Comparison of ENCODE assay signal across 31 cellular contexts in genomic region chr22:21701384-21701971, GRCh38. TPM values are rescaled to one million over a fixed set of nuclear protein-coding genes. Genes with fewer than 3 reads are reported as not detected.
DNase-seq lines count a peak whose midpoint lies in the region; ATAC-seq, FAIRE-seq and TF ChIP-seq lines count a peak whose summit lies in the region.
"Had no signal": no experiment of that assay in that cellular context is flagged by ENCODE, and none has a peak within 500 bp of the region (broad histone marks: within the 10 kb centered on the region; RNA-seq: fewer than 3 reads in every experiment).

No MANE protein-coding gene starts in this region.

- H3K27me3 ChIP-seq in K562 (ENCODE audit: control insufficient read depth in 2 of 2, insufficient read depth in 2 of 2, low read length in 2 of 2) = peaks cover 39 to 47% of the 10 kb centered on the region in 2 experiments
- no peaks in the 10 kb centered on the region for H3K27me3 ChIP-seq in naive thymus-derived CD4-positive, alpha-beta T cell (ENCODE audit: control insufficient read depth in 2 of 2, insufficient read depth in 2 of 2, low read length in 2 of 2)
- no peaks in the 10 kb centered on the region for H3K27me3 ChIP-seq in upper lobe of right lung
- H3K27me3 ChIP-seq in gastroesophageal sphincter = no peaks in the 10 kb centered on the region
- H3K27me3 ChIP-seq: testis, uterus had no signal

- H3K4me1 Mint-ChIP-seq in natural killer cell = peaks cover 6 to 16% of the 10 kb centered on the region in 2 donors
- peaks cover 0 to 8% of the 10 kb centered on the region in 2 donors for H3K4me1 Mint-ChIP-seq in natural killer cell treated with Interleukin-12 subunit alpha and Interleukin-12 subunit beta and Interleukin-15 and Interleukin-18, amount 100 ng/mL, for 72 hours (ENCODE audit: low read depth in 2 of 2)
- peaks cover 0 to 9% (median 0%) of the 10 kb centered on the region in 7 donors for H3K4me1 Mint-ChIP-seq in naive thymus-derived CD4-positive, alpha-beta T cell
- H3K4me1 Mint-ChIP-seq: activated naive CD4-positive, alpha-beta T cell treated with anti-CD3 and anti-CD28 coated beads, Interleukin-2, amount 10 ng/mL, durations not matched to agents 7 days and 5 days had no signal

- 44% methylated on average over 7 of the region's 7 CpGs for WGBS in K562 (ENCODE audit: insufficient coverage, low coverage, missing lambda C conversion rate)
- 86 to 90% methylated on average over 6 to 7 of the region's 7 CpGs for WGBS in gastroesophageal sphincter (ENCODE audit: low coverage in 1 of 2), 2 donors

- ATAC-seq in natural killer cell = no peak
- ATAC-seq in natural killer cell treated with Interleukin-12 subunit alpha and Interleukin-12 subunit beta and Interleukin-15 and Interleukin-18, amount 100 ng/mL, for 72 hours = no peak
- ATAC-seq in K562 = peak; percentile 3; the same call in 2 of the 3 replicates
- ATAC-seq in naive thymus-derived CD4-positive, alpha-beta T cell = no peak
- peak; percentile 49 for ATAC-seq in upper lobe of right lung
- ATAC-seq in gastroesophageal sphincter = no peak
- ATAC-seq: left ventricle myocardium superior, Right ventricle myocardium inferior, SK-N-SH treated with all-trans-retinoic acid at 6 μM for 48 hours had no signal

- CTCF ChIA-PET in K562 (lab: Yijun Ruan, JAX; ENCODE audit: low intra/inter-chr PET ratio) = no interaction called here
- CTCF ChIA-PET in naive thymus-derived CD4-positive, alpha-beta T cell (lab: Charles Lee) = no interaction called here

- H3K4me3 ChIP-seq in K562 (no peak overlapping the region), upper lobe of right lung (no peak overlapping the region), gastroesophageal sphincter (no peak overlapping the region)
- no peak overlapping the region for H3K4me3 ChIP-seq in naive thymus-derived CD4-positive, alpha-beta T cell (ENCODE audit: low read length)
- H3K4me3 ChIP-seq: coronary artery, GM23248, PC-9, testis, uterus had no signal

- H3K36me3 Mint-ChIP-seq in natural killer cell = no peaks in the 10 kb centered on the region
- H3K36me3 Mint-ChIP-seq in natural killer cell treated with Interleukin-12 subunit alpha and Interleukin-12 subunit beta and Interleukin-15 and Interleukin-18, amount 100 ng/mL, for 72 hours = no peaks in the 10 kb centered on the region
- peaks cover 0 to 7% (median 3%) of the 10 kb centered on the region in 5 donors for H3K36me3 Mint-ChIP-seq in naive thymus-derived CD4-positive, alpha-beta T cell

- POLR2A ChIA-PET in K562 (lab: Yijun Ruan, JAX) = interaction anchor here (0.5 to 8.8 kb wide), 22 partner anchors 7 to 261 kb away, joined by 3 to 111 read pairs (median 5); partner anchors contain the start of genes PPIL2, SDF2L1 and YPEL1
- POLR2A ChIA-PET in naive thymus-derived CD4-positive, alpha-beta T cell (lab: Charles Lee) = no interaction called here

- TF ChIP-seq CTCF in natural killer cell (IDR thresholded peaks at IDR 0.05) = no peak
- no peak; a peak in 1 of 6 replicates for TF ChIP-seq CTCF in K562 (IDR thresholded peaks at IDR 0.05 in 2 of 3, conservative IDR thresholded peaks at IDR 0.05 in 1 of 3; ENCODE audit: insufficient read depth in 2 of 3, low read depth in 1 of 3, low read length in 3 of 3)
- no peak for TF ChIP-seq CTCF in upper lobe of right lung (IDR thresholded peaks at IDR 0.05)
- no peak for TF ChIP-seq CTCF in gastroesophageal sphincter (IDR thresholded peaks at IDR 0.05)

- H4K20me1 ChIP-seq in K562 (replicated peaks; ENCODE audit: control insufficient read depth, insufficient read depth, low read length) = peaks cover 44% of the 10 kb centered on the region

- H3K36me3 ChIP-seq in K562 (ENCODE audit: control insufficient read depth, insufficient read depth, low read length) = peaks cover 15% of the 10 kb centered on the region; the same call in 2 of the 3 replicates
- H3K36me3 ChIP-seq in naive thymus-derived CD4-positive, alpha-beta T cell (ENCODE audit: control insufficient read depth in 2 of 3, insufficient read depth in 3 of 3, low read length in 3 of 3) = peaks cover 0 to 18% (median 0%) of the 10 kb centered on the region in 3 experiments
- H3K36me3 ChIP-seq in upper lobe of right lung = peaks cover 35% of the 10 kb centered on the region
- H3K36me3 ChIP-seq in gastroesophageal sphincter = peaks cover 0 to 57% of the 10 kb centered on the region in 2 donors
- H3K36me3 ChIP-seq: uterus had no signal

- no peak for TF ChIP-seq RAD21 in K562 (CRISPR knock-in tag; conservative IDR thresholded peaks at IDR 0.05 in 1 of 2, IDR thresholded peaks at IDR 0.05 in 1 of 2)

- H3K27me3 Mint-ChIP-seq in natural killer cell (ENCODE audit: low read depth in 2 of 2) = no peaks in the 10 kb centered on the region
- H3K27me3 Mint-ChIP-seq in natural killer cell treated with Interleukin-12 subunit alpha and Interleukin-12 subunit beta and Interleukin-15 and Interleukin-18, amount 100 ng/mL, for 72 hours = no peaks in the 10 kb centered on the region
- H3K27me3 Mint-ChIP-seq in naive thymus-derived CD4-positive, alpha-beta T cell = no peaks in the 10 kb centered on the region
- H3K27me3 Mint-ChIP-seq: activated naive CD4-positive, alpha-beta T cell treated with anti-CD3 and anti-CD28 coated beads, Interleukin-2, amount 10 ng/mL, durations not matched to agents 7 days and 5 days had no signal

- TF ChIP-seq EP300 in K562 (IDR thresholded peaks at IDR 0.05; ENCODE audit: low read length) = no peak
- TF ChIP-seq EP300 in gastroesophageal sphincter (IDR thresholded peaks at IDR 0.05) = no peak

- H3K9me3 Mint-ChIP-seq in natural killer cell = no peaks in the 10 kb centered on the region
- no peaks in the 10 kb centered on the region for H3K9me3 Mint-ChIP-seq in natural killer cell treated with Interleukin-12 subunit alpha and Interleukin-12 subunit beta and Interleukin-15 and Interleukin-18, amount 100 ng/mL, for 72 hours
- H3K9me3 Mint-ChIP-seq in naive thymus-derived CD4-positive, alpha-beta T cell = peaks cover 0 to 2% (median 0%) of the 10 kb centered on the region in 11 donors
- H3K9me3 Mint-ChIP-seq: activated naive CD4-positive, alpha-beta T cell treated with anti-CD3 and anti-CD28 coated beads, Interleukin-2, amount 10 ng/mL, durations not matched to agents 7 days and 5 days; activated T-helper 1 cell treated with anti-CD3 and anti-CD28 coated beads, Interleukin-12 subunit alpha, Interleukin-12 subunit beta, Interleukin-2, Interleukin-4 antibody, amounts not matched to agents 30 ng/mL and 10 ng/mL and 1 ng/mL, durations not matched to agents 14 hours and 24 hours and 36 hours; HFFc6; T-helper 1 cell treated with Interleukin-12 subunit alpha and Interleukin-12 subunit beta and Interleukin-4 antibody, amounts not matched to agents 30 μg/mL and 1 μg/mL, for 36 hours had no signal

- no TSS peak for BruUV-seq in K562 (replicated peaks; lab: Mats Ljungman, UMichigan)

- intact Hi-C loops in natural killer cell (cut with micrococcal nuclease) = no loop called here
- intact Hi-C loops in K562 (cut with micrococcal nuclease) = loop anchor here (2.0 kb wide), 1 partner anchor 35 kb away; the partner anchor contains the start of gene PPIL2
- intact Hi-C loops in naive thymus-derived CD4-positive, alpha-beta T cell (cut with micrococcal nuclease) = no loop called here
- intact Hi-C loops in upper lobe of right lung (cut with DNase I) = no loop called here

- no peaks in the 10 kb centered on the region for H3K9me3 ChIP-seq in K562 (replicated peaks; ENCODE audit: control insufficient read depth, insufficient read depth, low read depth, low read length)
- H3K9me3 ChIP-seq in naive thymus-derived CD4-positive, alpha-beta T cell (ENCODE audit: control insufficient read depth in 2 of 3, low read length in 3 of 3) = no peaks in the 10 kb centered on the region
- no peaks in the 10 kb centered on the region for H3K9me3 ChIP-seq in upper lobe of right lung
- no peaks in the 10 kb centered on the region for H3K9me3 ChIP-seq in gastroesophageal sphincter
- H3K9me3 ChIP-seq: testis, uterus had no signal

- no peak for TF ChIP-seq POLR2A in K562 (conservative IDR thresholded peaks at IDR 0.05)
- TF ChIP-seq POLR2A in gastroesophageal sphincter (IDR thresholded peaks at IDR 0.05) = no peak

- H3K4me3 Mint-ChIP-seq in natural killer cell = no peak overlapping the region
- no peak overlapping the region for H3K4me3 Mint-ChIP-seq in natural killer cell treated with Interleukin-12 subunit alpha and Interleukin-12 subunit beta and Interleukin-15 and Interleukin-18, amount 100 ng/mL, for 72 hours
- H3K4me3 Mint-ChIP-seq in naive thymus-derived CD4-positive, alpha-beta T cell = no peak overlapping the region
- H3K4me3 Mint-ChIP-seq: activated naive CD4-positive, alpha-beta T cell treated with anti-CD3 and anti-CD28 coated beads, Interleukin-2, amount 10 ng/mL, durations not matched to agents 7 days and 5 days; activated T-helper 1 cell treated with anti-CD3 and anti-CD28 coated beads, Interleukin-12 subunit alpha, Interleukin-12 subunit beta, Interleukin-2, Interleukin-4 antibody, amounts not matched to agents 30 ng/mL and 10 ng/mL and 1 ng/mL, durations not matched to agents 14 hours and 24 hours and 36 hours; HFFc6; T-helper 1 cell treated with Interleukin-12 subunit alpha and Interleukin-12 subunit beta and Interleukin-4 antibody, amounts not matched to agents 30 μg/mL and 1 μg/mL, for 36 hours had no signal

- peaks cover 9 to 35% of the 10 kb centered on the region in 2 experiments; a peak in 4 of 5 replicates for H3K4me1 ChIP-seq in K562 (replicated peaks in 1 of 2; ENCODE audit: control insufficient read depth in 2 of 2, insufficient read depth in 2 of 2, low read length in 2 of 2)
- H3K4me1 ChIP-seq in naive thymus-derived CD4-positive, alpha-beta T cell (ENCODE audit: control insufficient read depth in 2 of 2, insufficient read depth in 2 of 2, low read length in 2 of 2) = no peaks in the 10 kb centered on the region
- peaks cover 10% of the 10 kb centered on the region for H3K4me1 ChIP-seq in upper lobe of right lung
- H3K4me1 ChIP-seq in gastroesophageal sphincter = peaks cover 2 to 39% (median 13%) of the 10 kb centered on the region in 3 donors

- DNase-seq in natural killer cell (no peak), K562 (ENCODE audit: extremely low read depth in 1 of 4, low spot score in 3 of 4) (peak in 1 of 4 experiments; percentile 58), upper lobe of right lung (no peak), Ammon's horn (ENCODE audit: low spot score) (no peak), NCI-H526 treated with DMSO at 0.1 percent for 48 hours (lab: John Stamatoyannopoulos, UW) (no peak)
- DNase-seq in natural killer cell treated with Interleukin-12 subunit alpha and Interleukin-12 subunit beta and Interleukin-15 and Interleukin-18, amount 100 ng/mL, for 72 hours (ENCODE audit: low spot score) = no peak
- DNase-seq in naive thymus-derived CD4-positive, alpha-beta T cell = no peak
- DNase-seq: activated CD4-positive, alpha-beta T cell treated with anti-CD3 and anti-CD28 coated beads, Interleukin-2, amount 50 U/mL, for 48 hours; activated naive CD4-positive, alpha-beta T cell treated with anti-CD3 and anti-CD28 coated beads, Interleukin-2, amount 10 ng/mL, durations not matched to agents 7 days and 5 days; effector memory CD4-positive, alpha-beta T cell; erythroblast; glutamatergic neuron; GM23248; HFFc6; islet precursor cell; left ventricle myocardium superior; NCI-H2107; NCI-H345; occipital lobe; PC-9; stimulated activated naive CD4-positive, alpha-beta T cell treated with Interleukin-2 at 50 U/mL for 16 hours; testis; uterus had no signal

- in situ Hi-C loops in K562 (cut with MboI) = no loop called here

- peak overlapping the region; percentile 1; the same call in 1 of the 2 replicates for H3K4me2 ChIP-seq in K562 (ENCODE audit: insufficient read depth, low read length)
- H3K4me2 ChIP-seq: PC-9 had no signal

- H3K9me1 ChIP-seq in K562 (ENCODE audit: control insufficient read depth, insufficient read depth, low read length) = peaks cover 11% of the 10 kb centered on the region

- no peak overlapping the region for H3K27ac ChIP-seq in K562 (ENCODE audit: extremely low read depth, low read depth, low read length)
- H3K27ac ChIP-seq in naive thymus-derived CD4-positive, alpha-beta T cell (ENCODE audit: low read depth, low read length) = peak overlapping the region; percentile 20
- no peak overlapping the region for H3K27ac ChIP-seq in upper lobe of right lung
- H3K27ac ChIP-seq in gastroesophageal sphincter = no peak overlapping the region
- H3K27ac ChIP-seq: coronary artery, GM23248, PC-9, testis, uterus had no signal

- FAIRE-seq in K562 (lab: Jason Lieb, UNC) = no peak
- FAIRE-seq: A204.1, TTC549 had no signal

- H3K79me2 ChIP-seq in K562 (ENCODE audit: control insufficient read depth, insufficient read depth, low read length) = no peaks in the 10 kb centered on the region

- no peak overlapping the region for H2AFZ ChIP-seq in K562 (ENCODE audit: low read depth, low read length)
- H2AFZ ChIP-seq: GM23248, PC-9 had no signal

- H3K27ac Mint-ChIP-seq in natural killer cell = peak overlapping the region; percentile 56 to 69
- peak overlapping the region in 1 of 2 donors; percentile 15 for H3K27ac Mint-ChIP-seq in natural killer cell treated with Interleukin-12 subunit alpha and Interleukin-12 subunit beta and Interleukin-15 and Interleukin-18, amount 100 ng/mL, for 72 hours
- H3K27ac Mint-ChIP-seq in naive thymus-derived CD4-positive, alpha-beta T cell = peak overlapping the region in 7 of 9 donors; percentile 32 to 82 (median 68)
- H3K27ac Mint-ChIP-seq: activated T-helper 1 cell treated with anti-CD3 and anti-CD28 coated beads, Interleukin-12 subunit alpha, Interleukin-12 subunit beta, Interleukin-2, Interleukin-4 antibody, amounts not matched to agents 30 ng/mL and 10 ng/mL and 1 ng/mL, durations not matched to agents 14 hours and 24 hours and 36 hours; HFFc6; T-helper 1 cell treated with Interleukin-12 subunit alpha and Interleukin-12 subunit beta and Interleukin-4 antibody, amounts not matched to agents 30 μg/mL and 1 μg/mL, for 36 hours had no signal

- no peak overlapping the region for H3K9ac ChIP-seq in K562 (ENCODE audit: insufficient read depth in 1 of 2, low read depth in 2 of 2, low read length in 2 of 2)
- H3K9ac ChIP-seq: GM23248 had no signal

RNA-seq across cellular contexts. Expression of gene YPEL1, which starts 34.1 kb away (rescaled TPM):
- total RNA-seq in natural killer cell = 10 to 100 TPM; 59.9 to 86.3 (median 68.8) TPM
- 10 to 100 TPM; 14.2 to 19.0 TPM for total RNA-seq in natural killer cell treated with Interleukin-12 subunit alpha and Interleukin-12 subunit beta and Interleukin-15 and Interleukin-18, amount 100 ng/mL, for 72 hours
- 4.4 and 6.2 TPM in 2 replicates for total RNA-seq in K562 (2011; cell fraction: chromatin; rRNA removed; ENCODE audit: low replicate concordance)
- total RNA-seq in K562 (2011; cell fraction: nucleolus; rRNA removed) = 3.0 TPM in 2 replicates
- total RNA-seq in K562 (2011; cell fraction: nucleoplasm; rRNA removed) = 4.6 and 4.7 TPM in 2 replicates
- 0.18 and 0.49 TPM in 2 replicates for total RNA-seq in K562 (2014; rRNA removed)
- 0.41 and 0.47 TPM in 2 replicates for total RNA-seq in K562 (2014; rRNA removed; fragmentation: Illumina TruSeq; extraction: Trizol)
- 0.15 and 0.25 TPM in 2 replicates for total RNA-seq in K562 (2015; rRNA removed; fragmentation: Illumina TruSeq; extraction: Trizol)
- 0.53 and 0.54 TPM in 2 replicates for total RNA-seq in K562 (2021)
- polyA plus RNA-seq in K562 (2011; rRNA removed) = 2.2 and 2.4 TPM in 2 replicates
- 0.63 and 1.4 TPM in 2 replicates for polyA plus RNA-seq in K562 (2011; cell fraction: cytosol; rRNA removed)
- polyA plus RNA-seq in K562 (2011; cell fraction: nucleus; rRNA removed) = 1.9 and 2.6 TPM in 2 replicates
- 0.59 and 4.0 TPM in 2 replicates for polyA plus RNA-seq in K562 (2012)
- 0.46 TPM in 2 replicates for polyA plus RNA-seq in K562 (2014; fragmentation: Illumina TruSeq; extraction: Trizol)
- under 1 TPM; 0.07 to 0.10 TPM for polyA plus RNA-seq in K562 (2014; fragmentation: Nextera tagmentation; extraction: Ambion mirVana)
- 0.36 and 1.7 TPM in 2 replicates for polyA plus RNA-seq in K562 (2014; rRNA removed)
- 1.4 and 3.0 TPM in 2 replicates for polyA minus RNA-seq in K562 (2011; rRNA and poly(A)+ RNA removed)
- 0.46 and 0.67 TPM in 2 replicates for polyA minus RNA-seq in K562 (2011; cell fraction: cytosol; rRNA and poly(A)+ RNA removed)
- 0.67 and 1.00 TPM in 2 replicates for polyA minus RNA-seq in K562 (2011; cell fraction: nucleus; rRNA and poly(A)+ RNA removed)
- 1 to 10 TPM; 2.5 to 9.5 (median 3.6) TPM for total RNA-seq in naive thymus-derived CD4-positive, alpha-beta T cell
- polyA plus RNA-seq in naive thymus-derived CD4-positive, alpha-beta T cell = 1 to 10 TPM; 1.5 TPM
- total RNA-seq in upper lobe of right lung = 6.7 TPM
- 10 to 100 TPM; 11.6 to 23.1 (median 15.8) TPM for total RNA-seq in gastroesophageal sphincter

RNA-seq across cellular contexts. Expression of gene PPIL2, which starts 35.7 kb away (rescaled TPM):
- total RNA-seq in natural killer cell = 100 to 1,000 TPM; 101 to 127 (median 124) TPM
- 10 to 100 TPM; 50.4 to 62.9 TPM for total RNA-seq in natural killer cell treated with Interleukin-12 subunit alpha and Interleukin-12 subunit beta and Interleukin-15 and Interleukin-18, amount 100 ng/mL, for 72 hours
- 1,132 and 1,539 TPM in 2 replicates for total RNA-seq in K562 (2011; cell fraction: chromatin; rRNA removed; ENCODE audit: low replicate concordance)
- total RNA-seq in K562 (2011; cell fraction: nucleolus; rRNA removed) = 736 and 826 TPM in 2 replicates
- total RNA-seq in K562 (2011; cell fraction: nucleoplasm; rRNA removed) = 718 and 814 TPM in 2 replicates
- total RNA-seq in K562 (2014; rRNA removed) = 174 and 195 TPM in 2 replicates
- 104 and 115 TPM in 2 replicates for total RNA-seq in K562 (2014; rRNA removed; fragmentation: Illumina TruSeq; extraction: Trizol)
- 170 and 172 TPM in 2 replicates for total RNA-seq in K562 (2015; rRNA removed; fragmentation: Illumina TruSeq; extraction: Trizol)
- 251 and 267 TPM in 2 replicates for total RNA-seq in K562 (2021)
- 193 and 247 TPM in 2 replicates for polyA plus RNA-seq in K562 (2011; rRNA removed)
- polyA plus RNA-seq in K562 (2011; cell fraction: cytosol; rRNA removed) = 143 and 211 TPM in 2 replicates
- polyA plus RNA-seq in K562 (2011; cell fraction: nucleus; rRNA removed) = 801 and 951 TPM in 2 replicates
- polyA plus RNA-seq in K562 (2012) = 185 and 193 TPM in 2 replicates
- 250 and 261 TPM in 2 replicates for polyA plus RNA-seq in K562 (2014; fragmentation: Illumina TruSeq; extraction: Trizol)
- polyA plus RNA-seq in K562 (2014; fragmentation: Nextera tagmentation; extraction: Ambion mirVana) = 10 to 100 TPM; 13.2 to 28.8 TPM
- 268 and 298 TPM in 2 replicates for polyA plus RNA-seq in K562 (2014; rRNA removed)
- polyA minus RNA-seq in K562 (2011; rRNA and poly(A)+ RNA removed) = 228 and 271 TPM in 2 replicates
- 95.6 and 98.4 TPM in 2 replicates for polyA minus RNA-seq in K562 (2011; cell fraction: cytosol; rRNA and poly(A)+ RNA removed)
- 325 and 509 TPM in 2 replicates for polyA minus RNA-seq in K562 (2011; cell fraction: nucleus; rRNA and poly(A)+ RNA removed)
- total RNA-seq in naive thymus-derived CD4-positive, alpha-beta T cell = 10 to 100 TPM; 69.5 to 81.8 (median 74.7) TPM
- polyA plus RNA-seq in naive thymus-derived CD4-positive, alpha-beta T cell = 10 to 100 TPM; 27.1 to 46.4 TPM
- total RNA-seq in upper lobe of right lung = 40.3 TPM
- total RNA-seq in gastroesophageal sphincter = 10 to 100 TPM; 18.6 to 38.0 (median 22.4) TPM

RNA-seq across cellular contexts. Expression of gene SDF2L1, which starts 59.4 kb away (rescaled TPM):
- total RNA-seq in natural killer cell (10 to 100 TPM; 38.3 to 55.8 (median 40.3) TPM), K562 (2014; rRNA removed) (894 and 989 TPM in 2 replicates), K562 (2014; rRNA removed; fragmentation: Illumina TruSeq; extraction: Trizol) (41.9 and 82.9 TPM in 2 replicates), K562 (2015; rRNA removed; fragmentation: Illumina TruSeq; extraction: Trizol) (135 and 153 TPM in 2 replicates), K562 (2021) (551 and 557 TPM in 2 replicates), upper lobe of right lung (41.3 TPM), gastroesophageal sphincter (10 to 100 TPM; 20.7 to 44.1 (median 30.5) TPM)
- 100 to 1,000 TPM; 102 to 127 TPM for total RNA-seq in natural killer cell treated with Interleukin-12 subunit alpha and Interleukin-12 subunit beta and Interleukin-15 and Interleukin-18, amount 100 ng/mL, for 72 hours
- total RNA-seq in K562 (2011; cell fraction: chromatin; rRNA removed; ENCODE audit: low replicate concordance) = 72.2 and 221 TPM in 2 replicates
- 489 and 555 TPM in 2 replicates for total RNA-seq in K562 (2011; cell fraction: nucleolus; rRNA removed)
- total RNA-seq in K562 (2011; cell fraction: nucleoplasm; rRNA removed) = 263 and 279 TPM in 2 replicates
- polyA plus RNA-seq in K562 (2011; rRNA removed) (124 and 218 TPM in 2 replicates), K562 (2014; fragmentation: Illumina TruSeq; extraction: Trizol) (33.8 and 82.2 TPM in 2 replicates), K562 (2014; fragmentation: Nextera tagmentation; extraction: Ambion mirVana) (10 to 100 TPM; 15.1 to 34.8 TPM), K562 (2014; rRNA removed) (666 and 827 TPM in 2 replicates)
- polyA plus RNA-seq in K562 (2011; cell fraction: cytosol; rRNA removed) = 273 and 603 TPM in 2 replicates
- polyA plus RNA-seq in K562 (2011; cell fraction: nucleus; rRNA removed) = 110 and 123 TPM in 2 replicates
- polyA plus RNA-seq in K562 (2012) = 384 and 632 TPM in 2 replicates
- 50.1 and 80.5 TPM in 2 replicates for polyA minus RNA-seq in K562 (2011; rRNA and poly(A)+ RNA removed)
- polyA minus RNA-seq in K562 (2011; cell fraction: cytosol; rRNA and poly(A)+ RNA removed) = 107 and 114 TPM in 2 replicates
- polyA minus RNA-seq in K562 (2011; cell fraction: nucleus; rRNA and poly(A)+ RNA removed) = 37.7 and 69.6 TPM in 2 replicates
- total RNA-seq in naive thymus-derived CD4-positive, alpha-beta T cell = 10 to 100 TPM; 22.1 to 99.8 (median 31.7) TPM
- 10 to 100 TPM; 70.2 to 72.4 TPM for polyA plus RNA-seq in naive thymus-derived CD4-positive, alpha-beta T cell

Comparison
In these comparisons a context has a peak if more than half of its experiments do, and no peak if none do; other contexts are left out.
1. ATAC-seq: peak in K562 (single experiment) and upper lobe of right lung (single experiment); none in natural killer cell (0 of 3), natural killer cell treated with Interleukin-12 subunit alpha and Interleukin-12 subunit beta and Interleukin-15 and Interleukin-18, amount 100 ng/mL, for 72 hours (0 of 2), naive thymus-derived CD4-positive, alpha-beta T cell (single experiment) and gastroesophageal sphincter (single experiment).